In genomic region chr2:71716697-71717624, GRCh38 we compare ENCODE assay signal across 11 cellular contexts.
A peak's percentile ranks its signal among the peaks of the same experiment; 100 is the strongest.
DNase-seq lines count a peak whose midpoint lies in the region; ATAC-seq and TF ChIP-seq lines count a peak whose summit lies in the region.
"Had no signal": no experiment of that assay in that cellular context is flagged by ENCODE, and none has a peak within 500 bp of the region (broad histone marks: within the 10 kb centered on the region; RNA-seq: fewer than 3 reads in every experiment).

No MANE protein-coding gene starts in this region.

- TF ChIP-seq POLR2A in adrenal gland (IDR thresholded peaks at IDR 0.05): no peak

- H3K4me1 ChIP-seq in adrenal gland (replicated peaks in 1 of 2) (peaks cover 16 to 17% of the 10 kb centered on the region in 2 donors), heart right ventricle (peaks cover 33 to 85% (median 60%) of the 10 kb centered on the region in 9 donors), skeletal muscle tissue (ENCODE audit: control insufficient read depth in 3 of 3, insufficient read depth in 3 of 3, low read length in 3 of 3) (peaks cover 78 to 90% (median 85%) of the 10 kb centered on the region in 3 donors)

- no peak overlapping the region for H3K27ac Mint-ChIP-seq in T-helper 2 cell treated with Interferon-gamma antibody and Interleukin-4, amounts not matched to agents 5 μg/mL and 100 μg/mL, for 36 hours
- H3K27ac Mint-ChIP-seq: effector memory CD8-positive, alpha-beta T cell; naive thymus-derived CD8-positive, alpha-beta T cell had no signal

- no peak overlapping the region for H3K4me3 Mint-ChIP-seq in T-helper 2 cell treated with Interferon-gamma antibody and Interleukin-4, amounts not matched to agents 5 μg/mL and 100 μg/mL, for 36 hours
- H3K4me3 Mint-ChIP-seq: effector memory CD8-positive, alpha-beta T cell; naive thymus-derived CD8-positive, alpha-beta T cell had no signal

- ATAC-seq in heart right ventricle (peak; percentile 91 to 97 (median 96)), HG03460 (IDR thresholded peaks at IDR 0.05; ENCODE audit: unreplicated experiment) (no peak)
- ATAC-seq: effector memory CD8-positive, alpha-beta T cell; naive thymus-derived CD8-positive, alpha-beta T cell had no signal

- intact Hi-C loops in adrenal gland (cut with DNase I): no loop called here
- intact Hi-C loops in heart right ventricle (cut with DNase I): loop anchor here in 1 of 10 donors (5.0 to 10.0 kb wide), 2 partner anchors 100 to 168 kb away; no protein-coding TSS in a partner anchor

- WGBS in adrenal gland, 4 donors: 24 to 41% (median 36%) methylated on average over 5 to 17 of the region's 17 CpGs
- WGBS in heart right ventricle, 2 donors: 13 to 20% methylated on average over 17 of the region's 17 CpGs

- H3K9me3 ChIP-seq in adrenal gland (replicated peaks in 1 of 3): no peaks in the 10 kb centered on the region
- H3K9me3 ChIP-seq in heart right ventricle: no peaks in the 10 kb centered on the region
- H3K9me3 ChIP-seq in skeletal muscle tissue (ENCODE audit: control insufficient read depth in 3 of 3, low read length in 3 of 3): no peaks in the 10 kb centered on the region

- no peaks in the 10 kb centered on the region for H3K27me3 Mint-ChIP-seq in T-helper 2 cell treated with Interferon-gamma antibody and Interleukin-4, amounts not matched to agents 5 μg/mL and 100 μg/mL, for 36 hours (ENCODE audit: low read depth)

- no peaks in the 10 kb centered on the region for H3K27me3 ChIP-seq in adrenal gland
- H3K27me3 ChIP-seq in heart right ventricle: no peaks in the 10 kb centered on the region
- no peaks in the 10 kb centered on the region for H3K27me3 ChIP-seq in skeletal muscle tissue (ENCODE audit: control insufficient read depth in 3 of 3, insufficient read depth in 3 of 3, low read length in 3 of 3)

- H3K36me3 ChIP-seq in adrenal gland (replicated peaks in 1 of 2): no peaks in the 10 kb centered on the region
- no peaks in the 10 kb centered on the region for H3K36me3 ChIP-seq in heart right ventricle
- no peaks in the 10 kb centered on the region for H3K36me3 ChIP-seq in skeletal muscle tissue (ENCODE audit: control insufficient read depth in 3 of 3, insufficient read depth in 3 of 3, low read length in 3 of 3)

- TF ChIP-seq CTCF in adrenal gland (IDR thresholded peaks at IDR 0.05) (no peak), heart right ventricle (IDR thresholded peaks at IDR 0.05) (no peak)

- no peaks in the 10 kb centered on the region for H3K9me3 Mint-ChIP-seq in T-helper 2 cell treated with Interferon-gamma antibody and Interleukin-4, amounts not matched to agents 5 μg/mL and 100 μg/mL, for 36 hours

- peak; percentile 85 for DNase-seq in H4 (ENCODE audit: low spot score)
- peak; percentile 49 to 93 (median 89) for DNase-seq in adrenal gland
- DNase-seq in heart right ventricle: peak; percentile 93 to 94
- DNase-seq in T-helper 2 cell treated with Interferon-gamma antibody and Interleukin-4, amounts not matched to agents 5 μg/mL and 100 μg/mL, for 36 hours (ENCODE audit: low spot score): no peak
- no peak for DNase-seq in nucleus accumbens (lab: John Stamatoyannopoulos, UW)
- no peak for DNase-seq in Kasumi-1 (lab: John Stamatoyannopoulos, UW)
- DNase-seq: effector memory CD8-positive, alpha-beta T cell; GF-D8; naive thymus-derived CD8-positive, alpha-beta T cell had no signal

- peak overlapping the region in 1 of 3 donors; percentile 60 for H3K9ac ChIP-seq in skeletal muscle tissue (ENCODE audit: low read depth in 1 of 3, low read length in 3 of 3)

- peak overlapping the region in 1 of 5 donors; percentile 43 for H3K27ac ChIP-seq in adrenal gland
- peak overlapping the region in 9 of 10 donors; percentile 35 to 84 (median 55) for H3K27ac ChIP-seq in heart right ventricle
- peak overlapping the region; percentile 85 for H3K27ac ChIP-seq in skeletal muscle tissue (ENCODE audit: low read depth, low read length)

- H3K4me3 ChIP-seq in adrenal gland (no peak overlapping the region), heart right ventricle (no peak overlapping the region), skeletal muscle tissue (ENCODE audit: low read length in 3 of 3) (peak overlapping the region; percentile 9 to 56 (median 39))

- no peaks in the 10 kb centered on the region for H3K4me1 Mint-ChIP-seq in T-helper 2 cell treated with Interferon-gamma antibody and Interleukin-4, amounts not matched to agents 5 μg/mL and 100 μg/mL, for 36 hours (ENCODE audit: low read depth)
- H3K4me1 Mint-ChIP-seq: naive thymus-derived CD8-positive, alpha-beta T cell had no signal

- no peaks in the 10 kb centered on the region for H3K36me3 Mint-ChIP-seq in T-helper 2 cell treated with Interferon-gamma antibody and Interleukin-4, amounts not matched to agents 5 μg/mL and 100 μg/mL, for 36 hours (ENCODE audit: low read depth)
- H3K36me3 Mint-ChIP-seq: naive thymus-derived CD8-positive, alpha-beta T cell had no signal

Comparison
In these comparisons a context has a peak if more than half of its experiments do, and no peak if none do; other contexts are left out.
1. DNase-seq: peak in H4 (single experiment), adrenal gland (7 of 7) and heart right ventricle (2 of 2); none in T-helper 2 cell treated with Interferon-gamma antibody and Interleukin-4, amounts not matched to agents 5 μg/mL and 100 μg/mL, for 36 hours (single experiment), nucleus accumbens (0 of 56) and Kasumi-1 (0 of 2).
2. H3K4me3 ChIP-seq: peak in skeletal muscle tissue (3 of 3); none in adrenal gland (0 of 4) and heart right ventricle (0 of 10).